16 cellular contexts compared by ENCODE assay signal in the genomic region with DNA sequence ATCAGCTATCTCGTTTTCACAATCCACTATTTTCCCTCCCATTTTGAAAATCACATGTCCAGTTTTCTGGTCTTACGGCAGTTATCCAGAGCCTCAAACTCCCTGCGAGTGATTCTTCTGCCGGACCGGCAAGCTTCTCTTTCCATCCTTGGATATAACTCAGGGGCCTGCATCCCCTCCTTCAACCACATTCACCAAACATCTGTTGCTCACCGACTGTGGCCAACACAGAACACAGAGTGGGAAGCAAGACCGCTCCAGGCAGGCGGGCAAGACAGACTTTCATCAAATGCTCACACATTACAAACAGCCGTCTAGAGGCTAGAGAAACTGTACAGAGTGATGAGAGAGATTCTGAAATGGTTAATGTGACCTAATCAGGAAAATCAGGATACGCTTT. TPM values are rescaled to one million over a fixed set of nuclear protein-coding genes. Genes with fewer than 3 reads are reported as not detected.
DNase-seq lines count a peak whose midpoint lies in the region; ATAC-seq, FAIRE-seq and TF ChIP-seq lines count a peak whose summit lies in the region.
"Had no signal": no experiment of that assay in that cellular context is flagged by ENCODE, and none has a peak within 500 bp of the region (broad histone marks: within the 10 kb centered on the region; RNA-seq: fewer than 3 reads in every experiment).

No MANE protein-coding gene starts in this region.

- TF ChIP-seq CTCF in HepG2 (CRISPR knock-in tag; IDR thresholded peaks at IDR 0.05) (no peak), right lobe of liver (IDR thresholded peaks at IDR 0.05) (no peak), IMR-90 (conservative IDR thresholded peaks at IDR 0.05; ENCODE audit: low read depth, low read length) (no peak), nephron (IDR thresholded peaks at IDR 0.05; ENCODE audit: unreplicated experiment in 3 of 3) (no peak), type B pancreatic cell (conservative IDR thresholded peaks at IDR 0.05) (no peak), GM23338 (conservative IDR thresholded peaks at IDR 0.05; ENCODE audit: low read depth in 2 of 2) (no peak), foreskin keratinocyte (conservative IDR thresholded peaks at IDR 0.05) (no peak)

- dilution Hi-C loops in IMR-90 (cut with HindIII; ENCODE audit: low sequenced_read_pairs, unreplicated experiment): no loop called here

- BruUV-seq in HepG2 (replicated peaks; lab: Mats Ljungman, UMichigan) (no TSS peak), IMR-90 (replicated peaks; lab: Mats Ljungman, UMichigan) (no TSS peak)

- H2BK20ac ChIP-seq in IMR-90 (ENCODE audit: low read depth, low read length): no peak overlapping the region

- no peak overlapping the region for H3K4me3 ChIP-seq in HepG2 (replicated peaks in 1 of 3; ENCODE audit: insufficient read depth in 1 of 3, low read depth in 2 of 3, low read length in 3 of 3)
- H3K4me3 ChIP-seq in right lobe of liver: no peak overlapping the region
- H3K4me3 ChIP-seq in IMR-90 (ENCODE audit: insufficient read depth, low read depth, low read length): no peak overlapping the region
- H3K4me3 ChIP-seq in GM23338: no peak overlapping the region
- H3K4me3 ChIP-seq: GM12878, GM23248 had no signal

- no peaks in the 10 kb centered on the region for H3K9me2 ChIP-seq in GM23338 (ENCODE audit: insufficient read depth)

- no peak overlapping the region for H3K23ac ChIP-seq in IMR-90 (ENCODE audit: low read depth, low read length)

- H3K27me3 Mint-ChIP-seq in nephron (ENCODE audit: low read depth): peaks cover under 1% of the 10 kb centered on the region
- no peaks in the 10 kb centered on the region for H3K27me3 Mint-ChIP-seq in type B pancreatic cell
- peaks cover 1% of the 10 kb centered on the region for H3K27me3 Mint-ChIP-seq in GM23338 (ENCODE audit: insufficient read depth, low read depth, poor library complexity)

- H2BK120ac ChIP-seq in IMR-90 (ENCODE audit: low read depth, low read length): no peak overlapping the region

- 0 out of 2 replicates have a peak, but pooled peaks cover 7% of the 10 kb centered on the region for H3F3A ChIP-seq in GM23338 (replicated peaks; ENCODE audit: low read depth)

- H3K4me2 ChIP-seq in HepG2 (ENCODE audit: low read depth, low read length): no peak overlapping the region
- H3K4me2 ChIP-seq in IMR-90 (ENCODE audit: low read depth, low read length): no peak overlapping the region
- H3K4me2 ChIP-seq in GM23338: no peak overlapping the region

- no peaks in the 10 kb centered on the region for H3K9me1 ChIP-seq in IMR-90 (ENCODE audit: insufficient read depth, low read length)

- in situ Hi-C loops in HepG2 (cut with HindIII; ENCODE audit: extremely low pct_ligation_motif_present, low pct_unique_long_range_greater_than_20kb) (no loop called here), IMR-90 (cut with MboI; ENCODE audit: low sequenced_read_pairs) (no loop called here)

- no peak overlapping the region for H4K5ac ChIP-seq in IMR-90 (ENCODE audit: low read depth, low read length)

- ATAC-seq in HepG2 (peak; percentile 8; the same call in 1 of the 3 replicates), right lobe of liver (no peak), IMR-90 (ENCODE audit: low read depth) (peak; percentile 19; the same call in 1 of the 2 replicates), GM23338 (no peak), foreskin keratinocyte (no peak), HG02870 (IDR thresholded peaks at IDR 0.05; ENCODE audit: unreplicated experiment) (no peak)
- ATAC-seq: CD8-positive, alpha-beta T cell had no signal

- H3K9me3 ChIP-seq in HepG2 (ENCODE audit: low read length) (no peaks in the 10 kb centered on the region), right lobe of liver (no peaks in the 10 kb centered on the region), IMR-90 (ENCODE audit: control insufficient read depth, insufficient read depth, low read length) (no peaks in the 10 kb centered on the region)
- H3K9me3 ChIP-seq: BE2C had no signal

- H3K4me1 ChIP-seq in HepG2 (ENCODE audit: insufficient read depth, low read length) (peaks cover 18% of the 10 kb centered on the region), right lobe of liver (no peaks in the 10 kb centered on the region), IMR-90 (ENCODE audit: control insufficient read depth, insufficient read depth, low read length) (no peaks in the 10 kb centered on the region), GM23338 (ENCODE audit: insufficient read depth) (peaks cover 13% of the 10 kb centered on the region), foreskin keratinocyte (no peaks in the 10 kb centered on the region)
- H3K4me1 ChIP-seq: BE2C had no signal

- intact Hi-C loops in HepG2 (cut with micrococcal nuclease; ENCODE audit: unreplicated experiment): no loop called here
- intact Hi-C loops in right lobe of liver (cut with DNase I): no loop called here
- intact Hi-C loops in IMR-90 (cut with micrococcal nuclease): no loop called here

- no peak for TF ChIP-seq RAD21 in HepG2 (CRISPR knock-in tag; IDR thresholded peaks at IDR 0.05)
- TF ChIP-seq RAD21 in IMR-90 (IDR thresholded peaks at IDR 0.05; ENCODE audit: low read length): no peak

- no peak overlapping the region for H3K14ac ChIP-seq in IMR-90 (replicated peaks; ENCODE audit: low read depth, low read length)

- H2AK5ac ChIP-seq in IMR-90 (ENCODE audit: low read depth, low read length): no peak overlapping the region

- H3K79me1 ChIP-seq in IMR-90 (ENCODE audit: low read depth in 1 of 2, low read length in 2 of 2): no peaks in the 10 kb centered on the region

- H4K8ac ChIP-seq in IMR-90 (ENCODE audit: low read depth in 2 of 2, low read length in 2 of 2): no peak overlapping the region

- H3K27ac Mint-ChIP-seq in nephron (peak overlapping the region in 2 of 3 experiments; percentile 10 to 53), type B pancreatic cell (peak overlapping the region; percentile 20), GM23338 (no peak overlapping the region)
- H3K27ac Mint-ChIP-seq: CD8-positive, alpha-beta T cell had no signal

- H3K79me2 ChIP-seq in HepG2 (ENCODE audit: insufficient read depth, low read length): no peaks in the 10 kb centered on the region
- H3K79me2 ChIP-seq in GM23338 (replicated peaks; ENCODE audit: insufficient read depth): no peaks in the 10 kb centered on the region

- no peak overlapping the region for H3K18ac ChIP-seq in IMR-90 (ENCODE audit: low read depth, low read length)

- TF ChIP-seq EP300 in HepG2 (IDR thresholded peaks at IDR 0.05; ENCODE audit: low read depth in 2 of 2, low read length in 2 of 2) (no peak), HepG2 (CRISPR knock-in tag; IDR thresholded peaks at IDR 0.05; ENCODE audit: borderline replicate concordance) (no peak)

- H3K27me3 ChIP-seq in HepG2 (ENCODE audit: control insufficient read depth in 1 of 2, insufficient read depth in 2 of 2, low read length in 2 of 2) (no peaks in the 10 kb centered on the region), right lobe of liver (no peaks in the 10 kb centered on the region), IMR-90 (ENCODE audit: control insufficient read depth, insufficient read depth, low read length) (no peaks in the 10 kb centered on the region), GM23338 (ENCODE audit: insufficient read depth) (no peaks in the 10 kb centered on the region), foreskin keratinocyte (no peaks in the 10 kb centered on the region)
- H3K27me3 ChIP-seq: BE2C had no signal

- no peak for TF ChIP-seq POLR2A in HepG2 (IDR thresholded peaks at IDR 0.05; ENCODE audit: insufficient read depth in 1 of 2, low read depth in 2 of 2, low read length in 2 of 2)
- no peak for TF ChIP-seq POLR2A in right lobe of liver (IDR thresholded peaks at IDR 0.05)
- TF ChIP-seq POLR2A in IMR-90 (IDR thresholded peaks at IDR 0.05; ENCODE audit: low read depth, low read length): no peak

- H2AFZ ChIP-seq in HepG2 (ENCODE audit: low read length) (no peak overlapping the region), IMR-90 (replicated peaks; ENCODE audit: low read length, poor library complexity) (no peak overlapping the region), GM23338 (no peak overlapping the region)
- H2AFZ ChIP-seq: GM23248 had no signal

- H3K36me3 Mint-ChIP-seq in nephron (ENCODE audit: low read depth) (no peaks in the 10 kb centered on the region), type B pancreatic cell (no peaks in the 10 kb centered on the region), GM23338 (ENCODE audit: low read depth) (no peaks in the 10 kb centered on the region)
- H3K36me3 Mint-ChIP-seq: CD8-positive, alpha-beta T cell had no signal

- no peak overlapping the region for H2BK5ac ChIP-seq in IMR-90 (ENCODE audit: low read depth, low read length, poor library complexity, severe bottlenecking)

- H2BK15ac ChIP-seq in IMR-90 (ENCODE audit: low read depth, low read length): no peak overlapping the region

- POLR2A ChIA-PET in HepG2 (lab: Yijun Ruan, JAX) (no interaction called here), IMR-90 (lab: Charles Lee; ENCODE audit: unreplicated experiment) (no interaction called here)

- CTCF ChIA-PET in HepG2 (lab: Yijun Ruan, JAX; ENCODE audit: low intra/inter-chr PET ratio, low total read pairs) (no interaction called here), IMR-90 (lab: Yijun Ruan, JAX) (no interaction called here)

- H3K4me3 Mint-ChIP-seq in nephron (no peak overlapping the region), type B pancreatic cell (no peak overlapping the region), GM23338 (no peak overlapping the region)
- H3K4me3 Mint-ChIP-seq: CD8-positive, alpha-beta T cell had no signal

- H3K4ac ChIP-seq in IMR-90 (ENCODE audit: low read depth, low read length): no peak overlapping the region

- no peak overlapping the region for H3K27ac ChIP-seq in HepG2 (ENCODE audit: extremely low read length, insufficient read depth, low read length)
- H3K27ac ChIP-seq in right lobe of liver: no peak overlapping the region
- H3K27ac ChIP-seq in IMR-90 (ENCODE audit: insufficient read depth, low read length): no peak overlapping the region
- H3K27ac ChIP-seq in GM23338 (ENCODE audit: low read depth): no peak overlapping the region
- no peak overlapping the region for H3K27ac ChIP-seq in foreskin keratinocyte
- H3K27ac ChIP-seq: GM23248 had no signal

- H3K9me3 Mint-ChIP-seq in nephron: no peaks in the 10 kb centered on the region
- no peaks in the 10 kb centered on the region for H3K9me3 Mint-ChIP-seq in type B pancreatic cell
- no peaks in the 10 kb centered on the region for H3K9me3 Mint-ChIP-seq in GM23338
- H3K9me3 Mint-ChIP-seq: CD8-positive, alpha-beta T cell had no signal

- H4K20me1 ChIP-seq in HepG2 (ENCODE audit: insufficient read depth, low read length) (no peaks in the 10 kb centered on the region), IMR-90 (ENCODE audit: insufficient read depth, low read length) (no peaks in the 10 kb centered on the region), GM23338 (replicated peaks; ENCODE audit: insufficient read depth) (no peaks in the 10 kb centered on the region)

- no peak overlapping the region for H2AK9ac ChIP-seq in IMR-90 (replicated peaks; ENCODE audit: low read depth, low read length, poor library complexity)

- peaks cover 5% of the 10 kb centered on the region for H3K4me1 Mint-ChIP-seq in nephron
- H3K4me1 Mint-ChIP-seq in type B pancreatic cell (ENCODE audit: unreplicated experiment): peaks cover 10% of the 10 kb centered on the region
- H3K4me1 Mint-ChIP-seq in GM23338: peaks cover 15% of the 10 kb centered on the region

- no peak for FAIRE-seq in HepG2 (lab: Jason Lieb, UNC)
- FAIRE-seq: GM12878 had no signal

- no peaks in the 10 kb centered on the region for H3K36me3 ChIP-seq in HepG2 (replicated peaks in 1 of 2; ENCODE audit: control insufficient read depth in 1 of 2, insufficient read depth in 2 of 2, low read length in 2 of 2)
- H3K36me3 ChIP-seq in right lobe of liver: no peaks in the 10 kb centered on the region
- no peaks in the 10 kb centered on the region for H3K36me3 ChIP-seq in IMR-90 (ENCODE audit: control insufficient read depth, insufficient read depth, low read length)
- no peaks in the 10 kb centered on the region for H3K36me3 ChIP-seq in GM23338 (ENCODE audit: insufficient read depth)
- H3K36me3 ChIP-seq: BE2C had no signal

- DNase-seq in HepG2 (ENCODE audit: low spot score) (no peak), right lobe of liver (no peak), IMR-90 (no peak), type B pancreatic cell (ENCODE audit: extremely low spot score, unreplicated experiment) (no peak), GM23338 (ENCODE audit: low spot score) (no peak), foreskin keratinocyte (no peak)
- DNase-seq: 8988T; BE2C; CD8-positive, alpha-beta T cell; COR-L47; H7 had no signal

- WGBS in HepG2 (ENCODE audit: low lambda C conversion rate): 80% methylated on average over 10 of the region's 10 CpGs
- WGBS in right lobe of liver (ENCODE audit: insufficient coverage, low coverage, low lambda C conversion rate, missing lambda C conversion rate): 82% methylated on average over 10 of the region's 10 CpGs
- WGBS in IMR-90 (ENCODE audit: extremely low coverage in 2 of 2, insufficient read length in 1 of 2), 2 experiments: 94% methylated on average over 5 of the region's 10 CpGs; no CpG with 5 or more reads in 1 of the 2 experiments

- no peak overlapping the region for H4K91ac ChIP-seq in IMR-90 (ENCODE audit: insufficient read depth, low read depth, low read length)

- H3K9ac ChIP-seq in HepG2 (ENCODE audit: insufficient read depth, low read depth, low read length) (no peak overlapping the region), IMR-90 (ENCODE audit: low read depth, low read length) (no peak overlapping the region)
- H3K9ac ChIP-seq: GM23248 had no signal

- H3K56ac ChIP-seq in IMR-90 (ENCODE audit: extremely low read depth, insufficient read depth, low read length): no peak overlapping the region

RNA-seq across cellular contexts. Expression of gene SLC12A8, which starts 7.6 kb away (rescaled TPM):
- 0.13 and 0.71 TPM in 2 replicates for total RNA-seq in HepG2 (2016; rRNA removed; fragmentation: Illumina TruSeq; extraction: Trizol)
- 0.18 and 0.40 TPM in 2 replicates for total RNA-seq in HepG2 (2016; cell fraction: cytosol; rRNA removed; fragmentation: Illumina TruSeq; extraction: Trizol; ENCODE audit: low read depth)
- total RNA-seq in HepG2 (2016; cell fraction: insoluble cytoplasmic fraction; rRNA removed; fragmentation: Illumina TruSeq; extraction: Trizol): 0.33 and 0.52 TPM in 2 replicates
- 0.10 and 0.34 TPM in 2 replicates for total RNA-seq in HepG2 (2016; cell fraction: membrane; rRNA removed; fragmentation: Illumina TruSeq; extraction: Trizol)
- total RNA-seq in HepG2 (2016; cell fraction: nucleus; rRNA removed; fragmentation: Illumina TruSeq; extraction: Trizol): 0.56 and 0.65 TPM in 2 replicates
- 0.44 and 0.55 TPM in 2 replicates for polyA plus RNA-seq in HepG2 (2011; rRNA removed)
- 0.16 and 0.17 TPM in 2 replicates for polyA plus RNA-seq in HepG2 (2011; cell fraction: cytosol; rRNA removed)
- 0.14 and 0.79 TPM in 2 replicates for polyA plus RNA-seq in HepG2 (2011; cell fraction: nucleus; rRNA removed)
- 0.24 TPM in 1 of 2 replicates, not detected in the other for polyA plus RNA-seq in HepG2 (2012)
- polyA plus RNA-seq in HepG2 (2016; cell fraction: cytosol; fragmentation: Illumina TruSeq; extraction: Trizol; ENCODE audit: low read depth): 0.03 TPM in 1 of 2 replicates, not detected in the other
- 0.13 TPM in 1 of 2 replicates, not detected in the other for polyA plus RNA-seq in HepG2 (2016; cell fraction: insoluble cytoplasmic fraction; fragmentation: Illumina TruSeq; extraction: Trizol; ENCODE audit: low read depth)
- polyA plus RNA-seq in HepG2 (2016; cell fraction: membrane; fragmentation: Illumina TruSeq; extraction: Trizol; ENCODE audit: low read depth): 0.14 TPM in 1 of 2 replicates, not detected in the other
- polyA plus RNA-seq in HepG2 (2016; cell fraction: nucleus; fragmentation: Illumina TruSeq; extraction: Trizol; ENCODE audit: insufficient read depth, low read depth): 0.73 and 1.4 TPM in 2 replicates
- polyA minus RNA-seq in HepG2 (2011; rRNA and poly(A)+ RNA removed; ENCODE audit: low replicate concordance): 1.2 and 6.6 TPM in 2 replicates
- not detected in 2 replicates for polyA minus RNA-seq in HepG2 (2011; cell fraction: cytosol; rRNA and poly(A)+ RNA removed)
- polyA minus RNA-seq in HepG2 (2011; cell fraction: nucleus; rRNA and poly(A)+ RNA removed): 0.62 and 0.90 TPM in 2 replicates
- total RNA-seq in right lobe of liver: 10 to 100 TPM in 5 of 6 experiments, 1 to 10 TPM in 1; 8.5 to 23.4 (median 20.3) TPM
- 1.9 and 2.2 TPM in 2 replicates for total RNA-seq in IMR-90 (2012; rRNA removed)
- polyA plus RNA-seq in IMR-90 (2012; rRNA removed): 3.5 and 4.3 TPM in 2 replicates
- 3.6 and 5.2 TPM in 2 replicates for polyA plus RNA-seq in IMR-90 (2012; cell fraction: cytosol; rRNA removed)
- 10.1 and 12.4 TPM in 2 replicates for polyA plus RNA-seq in IMR-90 (2012; cell fraction: nucleus; rRNA removed; ENCODE audit: low replicate concordance)
- total RNA-seq in type B pancreatic cell (ENCODE audit: low replicate concordance): 6.8 and 13.8 TPM in 2 replicates
- 10.1 and 15.9 TPM in 2 replicates for total RNA-seq in GM23338 (2014; rRNA removed; shearing (Covaris generic))
- polyA plus RNA-seq in GM23338 (2016; fragmentation: Nextera tagmentation; extraction: Ambion mirVana): 4.6 and 6.9 TPM in 2 replicates
- 10.5 and 11.2 TPM in 2 replicates for total RNA-seq in foreskin keratinocyte
- polyA plus RNA-seq in foreskin keratinocyte: 6.0 and 6.9 TPM in 2 replicates
- total RNA-seq: CD8-positive, alpha-beta T cell; G401 had no signal

Comparison
In these comparisons a context has a peak if more than half of its experiments do, and no peak if none do; other contexts are left out.
1. ATAC-seq: peak in HepG2 (single experiment) and IMR-90 (single experiment); none in right lobe of liver (0 of 4), GM23338 (single experiment), foreskin keratinocyte (single experiment) and HG02870 (single experiment).